ENCODE assay signal across 8 cellular contexts in the genomic region with DNA sequence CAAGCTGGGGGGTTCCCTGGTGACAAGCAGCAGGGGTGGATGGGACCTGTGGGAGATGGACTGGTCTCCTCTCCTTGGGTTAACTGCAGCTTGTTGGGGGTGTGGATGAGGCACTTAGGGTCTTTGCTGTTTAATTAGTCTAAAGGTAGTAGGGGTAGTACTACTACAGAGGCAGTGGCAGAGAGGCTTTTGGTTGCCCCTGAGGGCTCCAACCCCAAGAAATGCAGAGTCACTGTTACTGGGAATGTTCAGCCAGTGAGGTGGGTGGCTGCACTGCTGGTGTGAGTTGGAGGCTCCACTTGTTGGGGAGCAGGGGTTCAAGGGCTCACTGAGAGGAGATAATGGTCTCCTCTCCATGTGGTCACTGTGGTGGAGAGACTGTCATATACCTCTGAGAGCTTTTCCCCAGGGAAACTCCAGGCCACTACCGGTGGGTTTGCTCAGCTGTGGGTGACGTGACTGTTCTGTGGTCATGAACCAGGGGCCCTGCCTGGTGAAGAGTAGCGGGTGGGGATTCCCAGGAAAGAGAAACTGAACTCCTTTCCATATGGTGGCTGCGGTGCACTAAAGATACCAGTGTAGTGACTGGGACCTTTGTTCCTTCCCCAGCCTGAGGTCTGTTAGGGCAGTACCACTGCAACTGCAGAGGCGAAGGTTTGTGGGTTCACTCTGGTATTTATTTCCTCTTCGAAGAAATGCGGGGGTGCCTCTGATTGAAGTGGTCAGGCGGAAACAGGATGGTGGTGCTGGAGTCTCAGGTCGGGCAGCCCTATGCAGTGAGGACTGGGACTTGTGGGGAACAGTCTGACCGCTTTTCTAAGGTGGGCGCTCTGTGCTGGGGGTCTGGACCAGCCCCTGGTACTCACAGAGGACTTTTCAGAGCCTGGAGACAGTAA.
A peak's percentile ranks its signal among the peaks of the same experiment; 100 is the strongest.
DNase-seq lines count a peak whose midpoint lies in the region; ATAC-seq, FAIRE-seq and TF ChIP-seq lines count a peak whose summit lies in the region.

No MANE protein-coding gene starts in this region.

- H3K4me3 Mint-ChIP-seq in activated naive CD4-positive, alpha-beta T cell treated with anti-CD3 and anti-CD28 coated beads for 36 hours = peak overlapping the region; percentile 44

- 80 to 87% methylated on average over 10 to 11 of the region's 11 CpGs for WGBS in body of pancreas, 2 donors

- intact Hi-C loops in activated naive CD4-positive, alpha-beta T cell treated with anti-CD3 and anti-CD28 coated beads for 36 hours (cut with micrococcal nuclease) = loop anchor here (1.0 kb wide), 11 partner anchors 10 to 158 kb away; partner anchors contain the start of genes ECT2 and TNFSF10
- intact Hi-C loops in body of pancreas (cut with DNase I) = loop anchor here (10.0 kb wide), 1 partner anchor 107 kb away; no protein-coding TSS in a partner anchor

- FAIRE-seq in GM12892 (lab: Jason Lieb, UNC) (peak; percentile 89), D721Med (lab: Jason Lieb, UNC) (no peak)

- H3K4me1 ChIP-seq in RWPE2 (ENCODE audit: insufficient read depth, poor library complexity, severe bottlenecking) = peaks cover 17% of the 10 kb centered on the region
- peaks cover 22% of the 10 kb centered on the region for H3K4me1 ChIP-seq in body of pancreas

- H3K27me3 Mint-ChIP-seq in activated naive CD4-positive, alpha-beta T cell treated with anti-CD3 and anti-CD28 coated beads for 36 hours (ENCODE audit: low read depth) = no peaks in the 10 kb centered on the region

- H3K36me3 ChIP-seq in RWPE2 (ENCODE audit: low read depth) (no peaks in the 10 kb centered on the region), body of pancreas (replicated peaks in 1 of 2; ENCODE audit: insufficient read depth in 1 of 2, low read depth in 2 of 2) (no peaks in the 10 kb centered on the region)

- TF ChIP-seq POLR2A in GM12892 (IDR thresholded peaks at IDR 0.05; ENCODE audit: low read depth, low read length) (no peak; the same call in 1 of the 2 replicates), body of pancreas (IDR thresholded peaks at IDR 0.05) (no peak)

- H3K27ac ChIP-seq in RWPE2 (ENCODE audit: poor library complexity, severe bottlenecking) (no peak overlapping the region), body of pancreas (no peak overlapping the region)

- ATAC-seq in HG02623 (IDR thresholded peaks at IDR 0.05; ENCODE audit: unreplicated experiment) (peak; percentile 76), RWPE2 (ENCODE audit: low read depth) (peak; percentile 24; the same call in 1 of the 3 replicates), body of pancreas (no peak)

- H3K9me3 ChIP-seq in RWPE2 (ENCODE audit: severe bottlenecking) = no peaks in the 10 kb centered on the region
- no peaks in the 10 kb centered on the region for H3K9me3 ChIP-seq in body of pancreas

- peaks cover 22% of the 10 kb centered on the region for H3K9me3 Mint-ChIP-seq in activated naive CD4-positive, alpha-beta T cell treated with anti-CD3 and anti-CD28 coated beads for 36 hours

- H3K4me1 Mint-ChIP-seq in activated naive CD4-positive, alpha-beta T cell treated with anti-CD3 and anti-CD28 coated beads for 36 hours (ENCODE audit: low read depth) = peaks cover 78% of the 10 kb centered on the region

- no peaks in the 10 kb centered on the region for H3K27me3 ChIP-seq in RWPE2 (ENCODE audit: insufficient read depth, poor library complexity, severe bottlenecking)
- H3K27me3 ChIP-seq in body of pancreas = no peaks in the 10 kb centered on the region

- H3K36me3 Mint-ChIP-seq in activated naive CD4-positive, alpha-beta T cell treated with anti-CD3 and anti-CD28 coated beads for 36 hours (ENCODE audit: low read depth) = peaks cover 14% of the 10 kb centered on the region

- CTCF ChIA-PET in activated naive CD4-positive, alpha-beta T cell treated with anti-CD3 and anti-CD28 coated beads for 36 hours (lab: Charles Lee) = interaction anchor here (0.7 to 8.4 kb wide), 9 partner anchors 11 to 115 kb away, joined by 3 to 122 read pairs (median 4); partner anchors contain the start of gene TNFSF10

- H3K4me3 ChIP-seq in RWPE2 (ENCODE audit: severe bottlenecking) (no peak overlapping the region), body of pancreas (no peak overlapping the region)

- DNase-seq in GM12892 (ENCODE audit: insufficient read length) (peak; percentile 33), RWPE2 (ENCODE audit: low spot score) (no peak), body of pancreas (no peak), D721Med (ENCODE audit: insufficient read length, low spot score) (no peak), dedifferentiated amniotic fluid mesenchymal stem cell (ENCODE audit: extremely low spot score) (no peak)
- peak; percentile 97 for DNase-seq in activated naive CD4-positive, alpha-beta T cell treated with anti-CD3 and anti-CD28 coated beads for 36 hours
- DNase-seq in stimulated activated CD4-positive, alpha-beta T cell treated with anti-CD3 and anti-CD28 coated beads, TNF-alpha, amount 100 ng/mL, for 24 hours (ENCODE audit: low read depth in 3 of 3) = peak; percentile 65 to 84 (median 81)

- H3K27ac Mint-ChIP-seq in activated naive CD4-positive, alpha-beta T cell treated with anti-CD3 and anti-CD28 coated beads for 36 hours = peak overlapping the region; percentile 89

- TF ChIP-seq CTCF in RWPE2 (IDR thresholded peaks at IDR 0.05; ENCODE audit: poor library complexity, severe bottlenecking) = no peak
- TF ChIP-seq CTCF in body of pancreas (IDR thresholded peaks at IDR 0.05) = no peak
- TF ChIP-seq CTCF in D721Med (IDR thresholded peaks at IDR 0.05; ENCODE audit: insufficient read depth, missing control alignments) = no peak

Comparison
In these comparisons a context has a peak if more than half of its experiments do, and no peak if none do; other contexts are left out.
1. DNase-seq: peak in GM12892 (single experiment), activated naive CD4-positive, alpha-beta T cell treated with anti-CD3 and anti-CD28 coated beads for 36 hours (single experiment) and stimulated activated CD4-positive, alpha-beta T cell treated with anti-CD3 and anti-CD28 coated beads, TNF-alpha, amount 100 ng/mL, for 24 hours (3 of 3); none in RWPE2 (single experiment), body of pancreas (0 of 4), D721Med (single experiment) and dedifferentiated amniotic fluid mesenchymal stem cell (single experiment).